In genomic region chr4:3852751-3853150, GRCh38 we compare ENCODE assay signal across 26 cellular contexts.
"Had no signal": no experiment of that assay in that cellular context is flagged by ENCODE, and none has a peak within 500 bp of the region (broad histone marks: within the 10 kb centered on the region; RNA-seq: fewer than 3 reads in every experiment).

No MANE protein-coding gene starts in this region.

- H3K9me3 ChIP-seq: neutrophil, psoas muscle, right lobe of liver, testis, transverse colon, vagina had no signal

- H3K9ac ChIP-seq: parathyroid adenoma had no signal

- H3K79me2 ChIP-seq: parathyroid adenoma had no signal

- FAIRE-seq: small intestine, urothelium cell line had no signal

- H2AFZ ChIP-seq: parathyroid adenoma had no signal

- H3K4me1 ChIP-seq: parathyroid adenoma, psoas muscle, right lobe of liver, sigmoid colon, suprapubic skin, testis, tibial artery, transverse colon, upper lobe of left lung, vagina had no signal

- H3K27ac ChIP-seq: neutrophil, ovary, parathyroid adenoma, psoas muscle, right lobe of liver, sigmoid colon, suprapubic skin, testis, tibial artery, transverse colon, upper lobe of left lung, vagina had no signal

- DNase-seq: naive thymus-derived CD8-positive, alpha-beta T cell; nephron progenitor cell; nucleus accumbens; ovary; psoas muscle; right lobe of liver; sigmoid colon; small intestine; stimulated activated CD4-positive, alpha-beta T cell treated with anti-CD3 and anti-CD28 coated beads, Interleukin-12 subunit alpha, Interleukin-12 subunit beta, amount 100 ng/mL, for 4 hours; stimulated activated CD4-positive, alpha-beta T cell treated with anti-CD3 and anti-CD28 coated beads, Interleukin-1b, Interleukin-23, amount 100 ng/mL, for 48 hours; stimulated activated CD4-positive, alpha-beta T cell treated with anti-CD3 and anti-CD28 coated beads, Interleukin-4, amount 100 ng/mL, for 1 hour; stimulated activated CD4-positive, alpha-beta T cell treated with anti-CD3 and anti-CD28 coated beads, Interleukin-4, amount 100 ng/mL, for 4 hours; stimulated activated CD8-positive, alpha-beta memory T cell treated with anti-CD3 and anti-CD28 coated beads, Interleukin-4, amount 100 ng/mL, for 48 hours; stimulated activated naive CD4-positive, alpha-beta T cell; stimulated activated naive CD8-positive, alpha-beta T cell treated with anti-CD3 and anti-CD28 coated beads, Interleukin-15, amount 100 ng/mL, for 72 hours; stimulated activated naive CD8-positive, alpha-beta T cell treated with anti-CD3 and anti-CD28 coated beads, Interleukin-15, Interleukin-2, amounts not matched to agents 100 U/mL and 50 U/mL, for 24 hours; substantia nigra; testis; tibial artery; transverse colon; upper lobe of left lung had no signal

- H3K36me3 ChIP-seq: neutrophil, ovary, right lobe of liver, sigmoid colon, suprapubic skin, tibial artery, transverse colon, upper lobe of left lung, vagina had no signal

- H3K4me3 ChIP-seq: ovary, psoas muscle, right lobe of liver, sigmoid colon, suprapubic skin, testis, tibial artery, transverse colon, upper lobe of left lung, vagina had no signal

- H3K27me3 ChIP-seq: ovary, right lobe of liver, testis, vagina had no signal
